Comparison of ENCODE assay signal across 30 cellular contexts in the genomic region with DNA sequence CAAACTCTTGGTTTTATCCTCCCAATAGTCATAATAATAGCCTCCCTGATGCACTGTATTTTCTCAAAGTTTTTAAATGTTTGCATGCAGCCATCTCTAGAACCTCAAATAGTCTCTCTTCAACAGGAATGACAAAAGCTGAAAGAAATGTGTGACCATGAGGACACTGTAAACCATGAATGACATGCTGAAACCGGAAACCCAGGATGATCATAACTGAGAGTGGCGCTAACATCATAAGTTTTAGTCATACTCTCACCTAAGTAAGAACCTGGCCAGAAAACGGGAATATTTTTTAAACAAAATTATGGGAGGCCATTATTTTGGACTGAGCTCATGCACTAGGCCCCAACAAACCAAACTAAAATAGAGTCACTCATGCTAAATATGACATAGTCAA.
"Had no signal": no experiment of that assay in that cellular context is flagged by ENCODE, and none has a peak within 500 bp of the region (broad histone marks: within the 10 kb centered on the region; RNA-seq: fewer than 3 reads in every experiment).

No MANE protein-coding gene starts in this region.

- H3K27ac Mint-ChIP-seq: endodermal cell; mesothelial cell of epicardium; naive B cell; natural killer cell treated with Interleukin-12 subunit alpha and Interleukin-12 subunit beta and Interleukin-15 and Interleukin-18, amount 100 ng/mL, for 72 hours; progenitor cell of endocrine pancreas; stimulated activated naive B cell treated with anti-CD40 and anti-IgM and Interleukin-4, amounts not matched to agents 10 μg/mL and 1 μg/mL and 100 μg/mL, for 72 hours; stimulated activated naive CD8-positive, alpha-beta T cell treated with anti-CD3 and anti-CD28 coated beads, Interleukin-15, Interleukin-2, amounts not matched to agents 100 ng/mL and 50 ng/mL, for 24 hours had no signal

- DNase-seq: dorsolateral prefrontal cortex; effector CD4-positive, alpha-beta T cell; endodermal cell; foreskin fibroblast; gastrocnemius medialis; head of caudate nucleus; left cardiac atrium; left lung; mesenchymal stem cell; mucosa of descending colon; naive B cell; pancreas; right lobe of liver; stimulated activated CD4-positive, alpha-beta T cell treated with anti-CD3 and anti-CD28 coated beads, Interleukin-2, amount 100 ng/mL, for 24 hours; stimulated activated CD4-positive, alpha-beta T cell treated with anti-CD3 and anti-CD28 coated beads, Interleukin-4, amount 100 ng/mL, for 24 hours; stimulated activated naive B cell treated with anti-CD40 and anti-IgM and Interleukin-4, amounts not matched to agents 10 μg/mL and 1 μg/mL and 100 μg/mL, for 72 hours; upper lobe of left lung had no signal

- H3K36me3 ChIP-seq: gastrocnemius medialis, left lung, neutrophil, pancreas, right lobe of liver, thoracic aorta, tibial nerve, upper lobe of left lung had no signal

- H3K27ac ChIP-seq: dorsolateral prefrontal cortex, epithelial cell of prostate, gastrocnemius medialis, hepatocyte, left lung, neutrophil, pancreas, right lobe of liver, thoracic aorta, tibial nerve, upper lobe of left lung had no signal

- H2AFZ ChIP-seq: hepatocyte had no signal

- H3K4me2 ChIP-seq: hepatocyte had no signal

- H3K4me1 Mint-ChIP-seq: endodermal cell; mesothelial cell of epicardium; naive B cell; neural crest cell; stimulated activated naive B cell treated with anti-CD40 and anti-IgM and Interleukin-4, amounts not matched to agents 10 μg/mL and 1 μg/mL and 100 μg/mL, for 72 hours had no signal

- H3K9me3 Mint-ChIP-seq: endodermal cell; stimulated activated naive B cell treated with anti-CD40 and anti-IgM and Interleukin-4, amounts not matched to agents 10 μg/mL and 1 μg/mL and 100 μg/mL, for 72 hours; stimulated activated naive CD8-positive, alpha-beta T cell treated with anti-CD3 and anti-CD28 coated beads, Interleukin-15, Interleukin-2, amounts not matched to agents 100 ng/mL and 50 ng/mL, for 24 hours had no signal

- H3K79me2 ChIP-seq: hepatocyte had no signal

- ATAC-seq: esophagus mucosa; gastrocnemius medialis; left cardiac atrium; left lung; mucosa of descending colon; pancreas; right lobe of liver; stimulated activated naive B cell treated with anti-CD40 and anti-IgM and Interleukin-4, amounts not matched to agents 10 μg/mL and 1 μg/mL and 100 μg/mL, for 72 hours had no signal

- H3K4me3 Mint-ChIP-seq: endodermal cell; mesothelial cell of epicardium; naive B cell; natural killer cell treated with Interleukin-12 subunit alpha and Interleukin-12 subunit beta and Interleukin-15 and Interleukin-18, amount 100 ng/mL, for 72 hours; neural crest cell; stimulated activated naive B cell treated with anti-CD40 and anti-IgM and Interleukin-4, amounts not matched to agents 10 μg/mL and 1 μg/mL and 100 μg/mL, for 72 hours; stimulated activated naive CD8-positive, alpha-beta T cell treated with anti-CD3 and anti-CD28 coated beads, Interleukin-15, Interleukin-2, amounts not matched to agents 100 ng/mL and 50 ng/mL, for 24 hours had no signal

- FAIRE-seq: colon, pancreas, urothelium cell line had no signal

- H3K9me3 ChIP-seq: gastrocnemius medialis, left lung, mucosa of descending colon, neutrophil, pancreas, right lobe of liver, thoracic aorta, upper lobe of left lung had no signal

- H3K4me3 ChIP-seq: dorsolateral prefrontal cortex, gastrocnemius medialis, hepatocyte, left lung, mucosa of descending colon, pancreas, right lobe of liver, thoracic aorta, tibial nerve, upper lobe of left lung had no signal

- H3K27me3 ChIP-seq: dorsolateral prefrontal cortex, gastrocnemius medialis, hepatocyte, left lung, neutrophil, pancreas, right lobe of liver, tibial nerve, upper lobe of left lung had no signal

- H3K36me3 Mint-ChIP-seq: mesothelial cell of epicardium; naive B cell; natural killer cell treated with Interleukin-12 subunit alpha and Interleukin-12 subunit beta and Interleukin-15 and Interleukin-18, amount 100 ng/mL, for 72 hours; stimulated activated naive B cell treated with anti-CD40 and anti-IgM and Interleukin-4, amounts not matched to agents 10 μg/mL and 1 μg/mL and 100 μg/mL, for 72 hours had no signal

- H3K4me1 ChIP-seq: gastrocnemius medialis, left lung, pancreas, right lobe of liver, tibial nerve, upper lobe of left lung had no signal
